Comparison of ENCODE assay signal across 8 cellular contexts in genomic region chr1:153510984-153511410, GRCh38. TPM values are rescaled to one million over a fixed set of nuclear protein-coding genes. Genes with fewer than 3 reads are reported as not detected.
A peak's percentile ranks its signal among the peaks of the same experiment; 100 is the strongest.
DNase-seq lines count a peak whose midpoint lies in the region; ATAC-seq and TF ChIP-seq lines count a peak whose summit lies in the region.

No MANE protein-coding gene starts in this region.

- H3K9me3 ChIP-seq in left lung, result no peaks in the 10 kb centered on the region

- CTCF ChIA-PET in BJ (lab: Yijun Ruan, JAX), result interaction anchor here (0.6 to 11.1 kb wide), 44 partner anchors 8 to 1468 kb away, joined by 3 to 223 read pairs (median 4); partner anchors contain the start of genes CHTOP, JTB, S100A1 and S100A13

- DNase-seq in BJ (ENCODE audit: low read depth) (no peak), H7 (peak; percentile 92), NCI-H446 treated with DMSO at 0.1 percent for 48 hours (lab: John Stamatoyannopoulos, UW) (peak; percentile 55), cerebellar cortex (ENCODE audit: low spot score) (peak; percentile 82), left lung (peak; percentile 87 to 93)
- peak; percentile 73 to 83 for DNase-seq in activated CD4-positive, alpha-beta T cell treated with anti-CD3 and anti-CD28 coated beads for 24 hours (ENCODE audit: low read depth in 2 of 2)
- peak; percentile 65 to 77 (median 76) for DNase-seq in stimulated activated CD4-positive, alpha-beta T cell treated with anti-CD3 and anti-CD28 coated beads, TNF-alpha, amount 100 ng/mL, for 24 hours (ENCODE audit: low read depth in 3 of 3)

- H3K4me1 ChIP-seq in left lung, result peaks cover 8 to 28% of the 10 kb centered on the region in 2 donors

- no peak overlapping the region for H3K27ac ChIP-seq in left lung

- ATAC-seq in left lung, result peak; percentile 76
- ATAC-seq in HG03521 (IDR thresholded peaks at IDR 0.05; ENCODE audit: unreplicated experiment), result no peak

- POLR2A ChIA-PET in BJ (lab: Charles Lee), result no interaction called here

- H3K4me3 ChIP-seq in BJ (ENCODE audit: low read depth, low read length) (no peak overlapping the region), H7 (ENCODE audit: insufficient read depth, low read depth, low read length) (no peak overlapping the region), left lung (no peak overlapping the region)

- H3K27me3 ChIP-seq in BJ (ENCODE audit: control insufficient read depth, insufficient read depth, low read length), result no peaks in the 10 kb centered on the region
- H3K27me3 ChIP-seq in H7 (ENCODE audit: control insufficient read depth, insufficient read depth, low read length), result peaks cover 9% of the 10 kb centered on the region
- H3K27me3 ChIP-seq in left lung, result no peaks in the 10 kb centered on the region

- peak; percentile 97 for TF ChIP-seq CTCF in BJ (IDR thresholded peaks at IDR 0.05; ENCODE audit: insufficient read depth, low read depth, low read length)
- TF ChIP-seq CTCF in left lung (IDR thresholded peaks at IDR 0.05), result peak; percentile 80 to 87

- intact Hi-C loops in left lung (cut with DNase I), result loop anchor here (5.0 to 10.0 kb wide), 2 partner anchors 54 to 56 kb away; partner anchors contain the start of gene S100A2 (in 2 of the 2)

- H3K36me3 ChIP-seq in BJ (ENCODE audit: control insufficient read depth, insufficient read depth, low read length), result no peaks in the 10 kb centered on the region
- no peaks in the 10 kb centered on the region for H3K36me3 ChIP-seq in H7 (replicated peaks; ENCODE audit: control insufficient read depth, insufficient read depth, low read length)
- no peaks in the 10 kb centered on the region for H3K36me3 ChIP-seq in left lung

RNA-seq across cellular contexts. Expression of gene S100A6, which starts 24.8 kb away (rescaled TPM):
- 1,222 and 1,308 TPM in 2 replicates for polyA plus RNA-seq in BJ (2011; rRNA removed)
- polyA minus RNA-seq in BJ (2011; rRNA and poly(A)+ RNA removed), result 598 and 1,003 TPM in 2 replicates
- total RNA-seq in H7 (2014; rRNA removed; shearing (Covaris generic)), result 1.3 and 1.4 TPM in 2 replicates
- total RNA-seq in left lung, result 1,000 to 10,000 TPM; 1,672 to 1,797 TPM

RNA-seq across cellular contexts. Expression of gene S100A5, which starts 29.7 kb away (rescaled TPM):
- 0.28 and 0.40 TPM in 2 replicates for polyA plus RNA-seq in BJ (2011; rRNA removed)
- not detected in 2 replicates for polyA minus RNA-seq in BJ (2011; rRNA and poly(A)+ RNA removed)
- total RNA-seq in H7 (2014; rRNA removed; shearing (Covaris generic)), result not detected in 2 replicates
- total RNA-seq in left lung, result under 1 TPM in 1 of 2 donors, not detected in 1; 0.42 TPM

RNA-seq across cellular contexts. Expression of gene S100A4, which starts 34.6 kb away (rescaled TPM):
- polyA plus RNA-seq in BJ (2011; rRNA removed), result 529 and 797 TPM in 2 replicates
- polyA minus RNA-seq in BJ (2011; rRNA and poly(A)+ RNA removed), result 131 and 136 TPM in 2 replicates
- total RNA-seq in H7 (2014; rRNA removed; shearing (Covaris generic)), result 17.3 and 18.0 TPM in 2 replicates
- total RNA-seq in left lung, result 1,000 to 10,000 TPM in 1 of 2 donors, 100 to 1,000 TPM in 1; 257 to 1,192 TPM

RNA-seq across cellular contexts. Expression of gene S100A3, which starts 38.1 kb away (rescaled TPM):
- polyA plus RNA-seq in BJ (2011; rRNA removed), result 5.5 and 9.5 TPM in 2 replicates
- 1.9 and 5.3 TPM in 2 replicates for polyA minus RNA-seq in BJ (2011; rRNA and poly(A)+ RNA removed)
- 0.30 and 0.31 TPM in 2 replicates for total RNA-seq in H7 (2014; rRNA removed; shearing (Covaris generic))
- 1 to 10 TPM; 1.7 to 7.7 TPM for total RNA-seq in left lung

RNA-seq across cellular contexts. Expression of gene S100A7, which starts 50.5 kb away (rescaled TPM):
- not detected in 2 replicates for polyA plus RNA-seq in BJ (2011; rRNA removed)
- not detected in 2 replicates for polyA minus RNA-seq in BJ (2011; rRNA and poly(A)+ RNA removed)
- total RNA-seq in H7 (2014; rRNA removed; shearing (Covaris generic)), result not detected in 2 replicates
- not detected for total RNA-seq in left lung

Comparison
In these comparisons a context has a peak if more than half of its experiments do, and no peak if none do; other contexts are left out.
1. RNA of gene S100A6, which starts 24.8 kb away (total RNA-seq): 1,672 to 1,797 TPM in left lung; 1.3 to 1.4 TPM in H7; every median in the first group is over 100 times any median in the second.
2. RNA of gene S100A4, which starts 34.6 kb away (total RNA-seq): 257 to 1,192 TPM in left lung; 17.3 to 18.0 TPM in H7; every median in the first group is over 10 times any median in the second.